ENCODE assay signal across 1 cellular context in genomic region chr11:128695539-128696221, GRCh38.
TF ChIP-seq lines count a peak whose summit lies in the region.

No MANE protein-coding gene starts in this region.

TF ChIP-seq in GM12878, 131 proteins besides CTCF, POLR2A, EP300 and RAD21 (continued from another document):
- no peak for TF ChIP-seq SKIL (IDR thresholded peaks at IDR 0.05; ENCODE audit: low read depth, poor library complexity, severe bottlenecking)
- peak; percentile 64; the same call in 1 of the 2 replicates for TF ChIP-seq EED (IDR thresholded peaks at IDR 0.05; ENCODE audit: low read depth)
- no peak for TF ChIP-seq IRF5 (IDR thresholded peaks at IDR 0.05; ENCODE audit: borderline replicate concordance)
- TF ChIP-seq YY1 (IDR thresholded peaks at IDR 0.05; ENCODE audit: low read depth, low read length) = no peak
- TF ChIP-seq, protein P1, sequence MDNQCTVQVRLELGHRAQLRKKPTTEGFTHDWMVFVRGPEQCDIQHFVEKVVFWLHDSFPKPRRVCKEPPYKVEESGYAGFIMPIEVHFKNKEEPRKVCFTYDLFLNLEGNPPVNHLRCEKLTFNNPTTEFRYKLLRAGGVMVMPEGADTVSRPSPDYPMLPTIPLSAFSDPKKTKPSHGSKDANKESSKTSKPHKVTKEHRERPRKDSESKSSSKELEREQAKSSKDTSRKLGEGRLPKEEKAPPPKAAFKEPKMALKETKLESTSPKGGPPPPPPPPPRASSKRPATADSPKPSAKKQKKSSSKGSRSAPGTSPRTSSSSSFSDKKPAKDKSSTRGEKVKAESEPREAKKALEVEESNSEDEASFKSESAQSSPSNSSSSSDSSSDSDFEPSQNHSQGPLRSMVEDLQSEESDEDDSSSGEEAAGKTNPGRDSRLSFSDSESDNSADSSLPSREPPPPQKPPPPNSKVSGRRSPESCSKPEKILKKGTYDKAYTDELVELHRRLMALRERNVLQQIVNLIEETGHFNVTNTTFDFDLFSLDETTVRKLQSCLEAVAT (IDR thresholded peaks at IDR 0.05) = no peak
- no peak for TF ChIP-seq HCFC1 (IDR thresholded peaks at IDR 0.05; ENCODE audit: low read length)
- no peak for TF ChIP-seq CEBPZ (IDR thresholded peaks at IDR 0.05; ENCODE audit: low read depth, low read length)
- TF ChIP-seq HDAC2 (IDR thresholded peaks at IDR 0.05) = no peak
- no peak for TF ChIP-seq MEF2B (IDR thresholded peaks at IDR 0.05; ENCODE audit: partially characterized antibody, poor library complexity, severe bottlenecking)
- no peak for TF ChIP-seq CUX1 (IDR thresholded peaks at IDR 0.05; ENCODE audit: insufficient replicate concordance, low read depth, low read length)
- TF ChIP-seq PBX3 (IDR thresholded peaks at IDR 0.05; ENCODE audit: insufficient replicate concordance, low read depth, low read length) = no peak
- TF ChIP-seq ZNF687 (IDR thresholded peaks at IDR 0.05) = 0 out of 2 replicates have a peak, but pooled peaks have one; percentile 14
- peak in 1 of 2 experiments; percentile 45; a peak in 1 of 4 replicates for TF ChIP-seq ETV6 (conservative IDR thresholded peaks at IDR 0.05 in 1 of 2, IDR thresholded peaks at IDR 0.05 in 1 of 2; ENCODE audit: borderline replicate concordance in 1 of 2, low read depth in 1 of 2)
TF ChIP-seq in GM12878: peak in this region for 11.
